In genomic region chr13:29568731-29569130, GRCh38 we compare ENCODE assay signal across 27 cellular contexts. TPM values are rescaled to one million over a fixed set of nuclear protein-coding genes. Genes with fewer than 3 reads are reported as not detected.
A peak's percentile ranks its signal among the peaks of the same experiment; 100 is the strongest.
DNase-seq lines count a peak whose midpoint lies in the region; ATAC-seq and TF ChIP-seq lines count a peak whose summit lies in the region.
"Had no signal": no experiment of that assay in that cellular context is flagged by ENCODE, and none has a peak within 500 bp of the region (broad histone marks: within the 10 kb centered on the region; RNA-seq: fewer than 3 reads in every experiment).

No MANE protein-coding gene starts in this region.

- POLR2A ChIA-PET in MCF 10A (lab: Yijun Ruan, JAX) = interaction anchor here (0.6 to 4.3 kb wide), 7 partner anchors 11 to 503 kb away, joined by 3 to 55 read pairs (median 4); partner anchors contain the start of genes SLC7A1 and UBL3

- 72% methylated on average over 9 of the region's 9 CpGs for WGBS in suprapubic skin

- H3K4me3 ChIP-seq in breast epithelium (no peak overlapping the region), suprapubic skin (no peak overlapping the region)
- H3K4me3 ChIP-seq: A549, body of pancreas, left ventricle myocardium inferior, SK-N-MC, vagina had no signal

- TF ChIP-seq POLR2A in breast epithelium (IDR thresholded peaks at IDR 0.05) (no peak), suprapubic skin (IDR thresholded peaks at IDR 0.05) (no peak)

- H3K4me3 Mint-ChIP-seq in MCF 10A (ENCODE audit: unreplicated experiment) = peak overlapping the region; percentile 33
- no peak overlapping the region for H3K4me3 Mint-ChIP-seq in activated T-helper 17 cell treated with anti-CD3 and anti-CD28 coated beads, Interleukin-2, amount 50 U/mL, for 72 hours
- H3K4me3 Mint-ChIP-seq in activated naive CD8-positive, alpha-beta T cell treated with anti-CD3 and anti-CD28 coated beads, Interleukin-2, amount 50 U/mL, for 24 hours = no peak overlapping the region
- H3K4me3 Mint-ChIP-seq: CD8-positive, alpha-beta T cell; stimulated activated naive CD8-positive, alpha-beta T cell treated with anti-CD3 and anti-CD28 coated beads, Interleukin-15, amount 100 ng/mL, for 72 hours had no signal

- no peak for ATAC-seq in activated T-helper 17 cell treated with anti-CD3 and anti-CD28 coated beads, Interleukin-2, amount 50 U/mL, for 72 hours (replicated peaks)
- peak; percentile 33 for ATAC-seq in esophagus mucosa
- ATAC-seq in activated naive CD8-positive, alpha-beta T cell treated with anti-CD3 and anti-CD28 coated beads, Interleukin-2, amount 50 U/mL, for 24 hours = no peak
- ATAC-seq: A549; body of pancreas; CD8-positive, alpha-beta T cell; sciatic nerve; stimulated activated naive CD8-positive, alpha-beta T cell treated with anti-CD3 and anti-CD28 coated beads, Interleukin-15, amount 100 ng/mL, for 72 hours had no signal

- H3K4me1 ChIP-seq in breast epithelium (no peaks in the 10 kb centered on the region), suprapubic skin (peaks cover 68% of the 10 kb centered on the region)

- peaks cover 58% of the 10 kb centered on the region for H3K4me1 Mint-ChIP-seq in MCF 10A (ENCODE audit: insufficient read depth, unreplicated experiment)
- H3K4me1 Mint-ChIP-seq in activated T-helper 17 cell treated with anti-CD3 and anti-CD28 coated beads, Interleukin-2, amount 50 U/mL, for 72 hours = peaks cover 25% of the 10 kb centered on the region
- H3K4me1 Mint-ChIP-seq in activated naive CD8-positive, alpha-beta T cell treated with anti-CD3 and anti-CD28 coated beads, Interleukin-2, amount 50 U/mL, for 24 hours = peaks cover 29% of the 10 kb centered on the region

- no TSS peak for BruUV-seq in MCF 10A (replicated peaks; lab: Mats Ljungman, UMichigan)

- TF ChIP-seq CTCF in MCF 10A (IDR thresholded peaks at IDR 0.05; ENCODE audit: unreplicated experiment) (no peak), breast epithelium (IDR thresholded peaks at IDR 0.05) (no peak), suprapubic skin (IDR thresholded peaks at IDR 0.05) (no peak)

- no peaks in the 10 kb centered on the region for H3K27me3 Mint-ChIP-seq in MCF 10A (ENCODE audit: insufficient read depth, unreplicated experiment)
- H3K27me3 Mint-ChIP-seq in activated T-helper 17 cell treated with anti-CD3 and anti-CD28 coated beads, Interleukin-2, amount 50 U/mL, for 72 hours = no peaks in the 10 kb centered on the region
- no peaks in the 10 kb centered on the region for H3K27me3 Mint-ChIP-seq in activated naive CD8-positive, alpha-beta T cell treated with anti-CD3 and anti-CD28 coated beads, Interleukin-2, amount 50 U/mL, for 24 hours
- H3K27me3 Mint-ChIP-seq: stimulated activated naive CD8-positive, alpha-beta T cell treated with anti-CD3 and anti-CD28 coated beads, Interleukin-15, amount 100 ng/mL, for 72 hours had no signal

- H3K27me3 ChIP-seq in breast epithelium (no peaks in the 10 kb centered on the region), suprapubic skin (no peaks in the 10 kb centered on the region)
- H3K27me3 ChIP-seq: body of pancreas, vagina had no signal

- peak overlapping the region; percentile 77 for H3K27ac Mint-ChIP-seq in MCF 10A (ENCODE audit: low read depth, unreplicated experiment)
- peak overlapping the region; percentile 16 for H3K27ac Mint-ChIP-seq in activated T-helper 17 cell treated with anti-CD3 and anti-CD28 coated beads, Interleukin-2, amount 50 U/mL, for 72 hours
- no peak overlapping the region for H3K27ac Mint-ChIP-seq in activated naive CD8-positive, alpha-beta T cell treated with anti-CD3 and anti-CD28 coated beads, Interleukin-2, amount 50 U/mL, for 24 hours
- H3K27ac Mint-ChIP-seq: CD8-positive, alpha-beta T cell; progenitor cell of endocrine pancreas; stimulated activated naive CD8-positive, alpha-beta T cell treated with anti-CD3 and anti-CD28 coated beads, Interleukin-15, amount 100 ng/mL, for 72 hours had no signal

- no peaks in the 10 kb centered on the region for H3K9me3 ChIP-seq in breast epithelium
- no peaks in the 10 kb centered on the region for H3K9me3 ChIP-seq in suprapubic skin
- H3K9me3 ChIP-seq: A549, body of pancreas, left ventricle myocardium inferior, vagina had no signal

- no peaks in the 10 kb centered on the region for H3K36me3 ChIP-seq in breast epithelium
- no peaks in the 10 kb centered on the region for H3K36me3 ChIP-seq in suprapubic skin
- H3K36me3 ChIP-seq: left ventricle myocardium inferior, vagina had no signal

- peaks cover 19% of the 10 kb centered on the region for H3K36me3 Mint-ChIP-seq in MCF 10A (ENCODE audit: insufficient read depth, unreplicated experiment)
- peaks cover 29% of the 10 kb centered on the region for H3K36me3 Mint-ChIP-seq in activated T-helper 17 cell treated with anti-CD3 and anti-CD28 coated beads, Interleukin-2, amount 50 U/mL, for 72 hours (ENCODE audit: low read depth)
- H3K36me3 Mint-ChIP-seq in activated naive CD8-positive, alpha-beta T cell treated with anti-CD3 and anti-CD28 coated beads, Interleukin-2, amount 50 U/mL, for 24 hours (ENCODE audit: low read depth) = peaks cover 21% of the 10 kb centered on the region
- H3K36me3 Mint-ChIP-seq: CD8-positive, alpha-beta T cell had no signal

- CTCF ChIA-PET in MCF 10A (lab: Yijun Ruan, JAX) = interaction anchor here (0.6 to 1.5 kb wide), 6 partner anchors 17 to 497 kb away, joined by 3 to 4 read pairs (median 3); no protein-coding TSS in a partner anchor

- H3K9me3 Mint-ChIP-seq in MCF 10A (ENCODE audit: unreplicated experiment) = no peaks in the 10 kb centered on the region
- H3K9me3 Mint-ChIP-seq in activated T-helper 17 cell treated with anti-CD3 and anti-CD28 coated beads, Interleukin-2, amount 50 U/mL, for 72 hours = no peaks in the 10 kb centered on the region
- no peaks in the 10 kb centered on the region for H3K9me3 Mint-ChIP-seq in activated naive CD8-positive, alpha-beta T cell treated with anti-CD3 and anti-CD28 coated beads, Interleukin-2, amount 50 U/mL, for 24 hours
- H3K9me3 Mint-ChIP-seq: CD8-positive, alpha-beta T cell; stimulated activated naive CD8-positive, alpha-beta T cell treated with anti-CD3 and anti-CD28 coated beads, Interleukin-15, amount 100 ng/mL, for 72 hours had no signal

- intact Hi-C loops in MCF 10A (cut with micrococcal nuclease) (loop anchor here (10.0 kb wide), 1 partner anchor 546 kb away; no protein-coding TSS in a partner anchor), breast epithelium (cut with DNase I; ENCODE audit: low total_unique reads) (no loop called here)

- DNase-seq in MCF 10A (ENCODE audit: unreplicated experiment) (peak; percentile 36), breast epithelium (ENCODE audit: low spot score in 2 of 2) (no peak), suprapubic skin (ENCODE audit: low spot score in 2 of 2) (no peak), GM19238 (ENCODE audit: insufficient read length, low spot score) (no peak), NAMALWA (ENCODE audit: low spot score) (no peak)
- no peak for DNase-seq in activated naive CD8-positive, alpha-beta T cell treated with anti-CD3 and anti-CD28 coated beads, Interleukin-2, amount 50 U/mL, for 24 hours
- DNase-seq: activated CD4-positive, alpha-beta T cell treated with anti-CD3 and anti-CD28 coated beads, Interleukin-2, amount 50 U/mL, for 48 hours; activated CD4-positive, CD25-positive, alpha-beta regulatory T cell treated with anti-CD3 and anti-CD28 coated beads, Interleukin-2, amount 50 U/mL, for 72 hours; activated T-cell treated with anti-CD3 and anti-CD28 coated beads, Interleukin-2, amount 50 U/mL, for 48 hours; body of pancreas; CD8-positive, alpha-beta T cell; cerebellar nuclear complex; EL; left ventricle myocardium inferior; NCI-H1048; NCI-H1694; NCI-H2171; NCI-H524; stimulated activated CD8-positive, alpha-beta memory T cell treated with anti-CD3 and anti-CD28 coated beads, Interleukin-4, amount 100 ng/mL, for 48 hours; stimulated activated naive CD8-positive, alpha-beta T cell treated with anti-CD3 and anti-CD28 coated beads, Interleukin-15, amount 100 ng/mL, for 72 hours had no signal

- TF ChIP-seq EP300 in suprapubic skin (IDR thresholded peaks at IDR 0.05) = no peak

- H3K27ac ChIP-seq in breast epithelium = no peak overlapping the region
- peak overlapping the region; percentile 10 for H3K27ac ChIP-seq in suprapubic skin
- H3K27ac ChIP-seq: A549, body of pancreas, left ventricle myocardium inferior, SK-N-MC, vagina had no signal

RNA-seq across cellular contexts. Expression of gene SLC7A1, which starts 26.8 kb away (rescaled TPM):
- total RNA-seq in MCF 10A (2022) (154 and 194 TPM in 2 replicates), breast epithelium (10 to 100 TPM in 2 of 3 donors, 1 to 10 TPM in 1; 6.6 to 15.4 (median 12.7) TPM), esophagus mucosa (181 TPM), suprapubic skin (100 to 1,000 TPM in 1 of 4 donors, 10 to 100 TPM in 3; 72.6 to 101 (median 86.7) TPM)
- total RNA-seq in activated T-helper 17 cell treated with anti-CD3 and anti-CD28 coated beads, Interleukin-2, amount 50 U/mL, for 72 hours = 100 to 1,000 TPM in 1 of 2 donors, 10 to 100 TPM in 1; 60.1 to 114 TPM
